1 cellular context compared by ENCODE assay signal in genomic region chr3:112990672-112991602, GRCh38.
A peak's percentile ranks its signal among the peaks of the same experiment; 100 is the strongest.
TF ChIP-seq lines count a peak whose summit lies in the region.

GTPBP8 (plus strand) TSS chr3:112990984; CDS start chr3:112991000, 16 bp downstream.

TF ChIP-seq in HepG2, 621 proteins besides CTCF, POLR2A, EP300 and RAD21 (continued from another document and continues in another):
- TF ChIP-seq ZBTB40 (IDR thresholded peaks at IDR 0.05) (no peak), ZBTB40 (CRISPR knock-in tag; IDR thresholded peaks at IDR 0.05) (peak; percentile 79; the same call in 1 of the 2 replicates), TRIM24 (CRISPR knock-in tag; IDR thresholded peaks at IDR 0.05) (no peak), SIN3A (IDR thresholded peaks at IDR 0.05; ENCODE audit: borderline replicate concordance, low read depth, low read length) (peak; percentile 51; the same call in 1 of the 2 replicates), ZNF768 (CRISPR knock-in tag; IDR thresholded peaks at IDR 0.05) (peak; percentile 61; the same call in 1 of the 2 replicates), ZFP36L1 (CRISPR knock-in tag; IDR thresholded peaks at IDR 0.05) (no peak; the same call in 1 of the 2 replicates), ZNF784 (CRISPR knock-in tag; IDR thresholded peaks at IDR 0.05; ENCODE audit: borderline replicate concordance) (peak; percentile 16; the same call in 1 of the 2 replicates), ZMYM3 (CRISPR knock-in tag; IDR thresholded peaks at IDR 0.05) (no peak), HDAC1 (CRISPR knock-in tag; IDR thresholded peaks at IDR 0.05) (peak; percentile 85), HNF4G (IDR thresholded peaks at IDR 0.05; ENCODE audit: borderline replicate concordance, low read depth, low read length) (no peak), HNF4G (CRISPR knock-in tag; IDR thresholded peaks at IDR 0.05; ENCODE audit: borderline replicate concordance, low read depth) (0 out of 2 replicates have a peak, but pooled peaks have one; percentile 17), ZNF12 (CRISPR knock-in tag; IDR thresholded peaks at IDR 0.05) (peak; percentile 80), ZNF10 (CRISPR knock-in tag; IDR thresholded peaks at IDR 0.05; ENCODE audit: borderline replicate concordance, low read depth) (no peak), SRY (CRISPR knock-in tag; IDR thresholded peaks at IDR 0.05) (peak; percentile 86), RERE (CRISPR knock-in tag; IDR thresholded peaks at IDR 0.05; ENCODE audit: low read depth) (no peak), ELF1 (CRISPR knock-in tag; IDR thresholded peaks at IDR 0.05) (peak; percentile 75), ZNF292 (CRISPR knock-in tag; IDR thresholded peaks at IDR 0.05; ENCODE audit: borderline replicate concordance, low read depth) (peak; percentile 66; the same call in 1 of the 2 replicates), RARG (CRISPR knock-in tag; IDR thresholded peaks at IDR 0.05; ENCODE audit: low read depth) (peak; percentile 32; the same call in 1 of the 2 replicates), ESRRA (CRISPR knock-in tag; IDR thresholded peaks at IDR 0.05; ENCODE audit: low read depth) (peak; percentile 90), CEBPZ (IDR thresholded peaks at IDR 0.05; ENCODE audit: low read length) (no peak), ZNF275 (CRISPR knock-in tag; IDR thresholded peaks at IDR 0.05; ENCODE audit: borderline replicate concordance) (peak; percentile 69; the same call in 1 of the 2 replicates), BRCA1 (CRISPR knock-in tag; IDR thresholded peaks at IDR 0.05) (peak; percentile 87; the same call in 1 of the 2 replicates), ZNF841 (CRISPR knock-in tag; IDR thresholded peaks at IDR 0.05; ENCODE audit: borderline replicate concordance) (no peak), CAMTA2 (CRISPR knock-in tag; IDR thresholded peaks at IDR 0.05; ENCODE audit: borderline replicate concordance) (no peak), ZNF142 (CRISPR knock-in tag; IDR thresholded peaks at IDR 0.05) (0 out of 2 replicates have a peak, but pooled peaks have one; percentile 48), MIER2 (CRISPR knock-in tag; IDR thresholded peaks at IDR 0.05) (0 out of 2 replicates have a peak, but pooled peaks have one; percentile 19), ERF (CRISPR knock-in tag; IDR thresholded peaks at IDR 0.05) (peak; percentile 78)
